In genomic region chr6:126198581-126198980, GRCh38 we compare ENCODE assay signal across 15 cellular contexts.
DNase-seq lines count a peak whose midpoint lies in the region; ATAC-seq, FAIRE-seq and TF ChIP-seq lines count a peak whose summit lies in the region.
"Had no signal": no experiment of that assay in that cellular context is flagged by ENCODE, and none has a peak within 500 bp of the region (broad histone marks: within the 10 kb centered on the region; RNA-seq: fewer than 3 reads in every experiment).

No MANE protein-coding gene starts in this region.

- no peaks in the 10 kb centered on the region for H3K36me3 ChIP-seq in KOPT-K1 (ENCODE audit: insufficient read depth, low read length)
- H3K36me3 ChIP-seq: SJSA1 had no signal

- no peak for ATAC-seq in GM18907 (IDR thresholded peaks at IDR 0.05; ENCODE audit: unreplicated experiment)
- ATAC-seq: CD8-positive, alpha-beta T cell; PC-3 had no signal

- TF ChIP-seq POLR2A in GM12891 (IDR thresholded peaks at IDR 0.05; ENCODE audit: low read depth, low read length): no peak

- DNase-seq in DMS153 (lab: John Stamatoyannopoulos, UW) (peak; percentile 42), NCI-H748 treated with DMSO at 0.1 percent for 48 hours (lab: John Stamatoyannopoulos, UW) (peak; percentile 65), left kidney (ENCODE audit: low read depth, low spot score) (peak; percentile 92), GM12891 (ENCODE audit: insufficient read length, low spot score) (no peak), amniotic stem cell (lab: John Stamatoyannopoulos, UW) (no peak)
- no peak for DNase-seq in stimulated activated naive CD4-positive, alpha-beta T cell (lab: John Stamatoyannopoulos, UW)
- DNase-seq: CD8-positive, alpha-beta T cell; HCEC 1CT; IMR-90; MV-4-11; NCI-H1436 treated with DMSO at 0.1 percent for 48 hours; PC-3 had no signal

- no peaks in the 10 kb centered on the region for H3K9me3 ChIP-seq in KOPT-K1 (ENCODE audit: insufficient read depth, low read length, poor library complexity, severe bottlenecking)
- H3K9me3 ChIP-seq: SJSA1 had no signal

- FAIRE-seq in GM12891 (lab: Jason Lieb, UNC): no peak

- H3K27ac ChIP-seq in KOPT-K1 (ENCODE audit: low read depth, low read length, poor library complexity, severe bottlenecking): peak overlapping the region; percentile 51
- H3K27ac ChIP-seq: SJSA1 had no signal

TF ChIP-seq in GM12891, 5 proteins besides CTCF, POLR2A, EP300 and RAD21:
- TF ChIP-seq SPI1 (IDR thresholded peaks at IDR 0.05; ENCODE audit: low read depth, low read length) (no peak), TAF1 (IDR thresholded peaks at IDR 0.05; ENCODE audit: low read depth, low read length) (no peak), PAX5 (IDR thresholded peaks at IDR 0.05; ENCODE audit: insufficient read depth, low read length, severe bottlenecking) (no peak), POU2F2 (IDR thresholded peaks at IDR 0.05; ENCODE audit: low read depth, low read length) (no peak)
TF ChIP-seq in GM12891: peak in this region for 0.

Comparison
In these comparisons a context has a peak if more than half of its experiments do, and no peak if none do; other contexts are left out.
1. DNase-seq: peak in DMS153 (single experiment), NCI-H748 treated with DMSO at 0.1 percent for 48 hours (single experiment) and left kidney (single experiment); none in GM12891 (single experiment), amniotic stem cell (single experiment) and stimulated activated naive CD4-positive, alpha-beta T cell (0 of 6).